Comparison of ENCODE assay signal across 19 cellular contexts in genomic region chr1:113135460-113135859, GRCh38.
DNase-seq lines count a peak whose midpoint lies in the region; ATAC-seq, FAIRE-seq and TF ChIP-seq lines count a peak whose summit lies in the region.
"Had no signal": no experiment of that assay in that cellular context is flagged by ENCODE, and none has a peak within 500 bp of the region (broad histone marks: within the 10 kb centered on the region; RNA-seq: fewer than 3 reads in every experiment).

No MANE protein-coding gene starts in this region.

- H3K36me3 ChIP-seq in HepG2 (replicated peaks in 1 of 2; ENCODE audit: control insufficient read depth in 1 of 2, insufficient read depth in 2 of 2, low read length in 2 of 2) (no peaks in the 10 kb centered on the region), right lobe of liver (no peaks in the 10 kb centered on the region)

- 14% methylated on average over 1 of the region's 1 CpG for WGBS in HepG2 (ENCODE audit: low lambda C conversion rate)
- WGBS in right lobe of liver (ENCODE audit: insufficient coverage, low coverage, low lambda C conversion rate, missing lambda C conversion rate): 65% methylated on average over 1 of the region's 1 CpG

- H2AFZ ChIP-seq in HepG2 (ENCODE audit: low read length): no peak overlapping the region

- FAIRE-seq in HepG2 (lab: Jason Lieb, UNC): no peak
- FAIRE-seq: GM12878, GM19239, H54 had no signal

- no TSS peak for BruUV-seq in HepG2 (replicated peaks; lab: Mats Ljungman, UMichigan)

- no peak overlapping the region for H3K4me2 ChIP-seq in HepG2 (ENCODE audit: low read depth, low read length)
- H3K4me2 ChIP-seq: BLaER1 treated with 17β-estradiol and CSF1 and Interleukin-3, amounts not matched to agents 10 nM and 100 nM had no signal

- in situ Hi-C loops in HepG2 (cut with HindIII; ENCODE audit: extremely low pct_ligation_motif_present, low pct_unique_long_range_greater_than_20kb): no loop called here

- ATAC-seq in HepG2: no peak; the same call in 1 of the 3 replicates
- ATAC-seq in right lobe of liver: no peak
- no peak for ATAC-seq in effector memory CD8-positive, alpha-beta T cell (replicated peaks)
- no peak for ATAC-seq in HG03460 (IDR thresholded peaks at IDR 0.05; ENCODE audit: unreplicated experiment)
- ATAC-seq: CD8-positive, alpha-beta T cell; GM12878 had no signal

- H3K27me3 Mint-ChIP-seq in effector memory CD8-positive, alpha-beta T cell: no peaks in the 10 kb centered on the region
- H3K27me3 Mint-ChIP-seq in progenitor cell of endocrine pancreas: no peaks in the 10 kb centered on the region
- H3K27me3 Mint-ChIP-seq: B cell had no signal

- H3K79me2 ChIP-seq in HepG2 (ENCODE audit: insufficient read depth, low read length): no peaks in the 10 kb centered on the region

- H3K4me3 ChIP-seq in HepG2 (replicated peaks in 1 of 3; ENCODE audit: insufficient read depth in 1 of 3, low read depth in 2 of 3, low read length in 3 of 3) (no peak overlapping the region), right lobe of liver (no peak overlapping the region)
- H3K4me3 ChIP-seq: BLaER1 treated with 17β-estradiol and CSF1 and Interleukin-3, amounts not matched to agents 10 nM and 100 nM; GM12878 had no signal

- peaks cover under 1% of the 10 kb centered on the region for H3K36me3 Mint-ChIP-seq in effector memory CD8-positive, alpha-beta T cell (ENCODE audit: insufficient read depth)
- peaks cover 3% of the 10 kb centered on the region for H3K36me3 Mint-ChIP-seq in progenitor cell of endocrine pancreas (ENCODE audit: insufficient read depth)

- no peaks in the 10 kb centered on the region for H3K9me3 Mint-ChIP-seq in effector memory CD8-positive, alpha-beta T cell
- H3K9me3 Mint-ChIP-seq in progenitor cell of endocrine pancreas (ENCODE audit: low read depth): peaks cover 4% of the 10 kb centered on the region
- H3K9me3 Mint-ChIP-seq: CD8-positive, alpha-beta T cell had no signal

- TF ChIP-seq EP300 in HepG2 (IDR thresholded peaks at IDR 0.05; ENCODE audit: low read depth in 2 of 2, low read length in 2 of 2) (no peak), HepG2 (CRISPR knock-in tag; IDR thresholded peaks at IDR 0.05; ENCODE audit: borderline replicate concordance) (no peak)

- H3K27ac ChIP-seq in HepG2 (ENCODE audit: extremely low read length, insufficient read depth, low read length) (no peak overlapping the region), right lobe of liver (no peak overlapping the region)
- H3K27ac ChIP-seq: BLaER1 treated with 17β-estradiol and CSF1 and Interleukin-3, amounts not matched to agents 10 nM and 100 nM; HL-60 had no signal

- H4K20me1 ChIP-seq in HepG2 (ENCODE audit: insufficient read depth, low read length): no peaks in the 10 kb centered on the region
- H4K20me1 ChIP-seq: BLaER1 treated with 17β-estradiol and CSF1 and Interleukin-3, amounts not matched to agents 10 nM and 100 nM had no signal

- no peaks in the 10 kb centered on the region for H3K27me3 ChIP-seq in HepG2 (ENCODE audit: control insufficient read depth in 1 of 2, insufficient read depth in 2 of 2, low read length in 2 of 2)
- no peaks in the 10 kb centered on the region for H3K27me3 ChIP-seq in right lobe of liver
- H3K27me3 ChIP-seq: BLaER1 treated with 17β-estradiol and CSF1 and Interleukin-3, amounts not matched to agents 10 nM and 100 nM had no signal

- H3K9ac ChIP-seq in HepG2 (ENCODE audit: insufficient read depth, low read depth, low read length): no peak overlapping the region
- H3K9ac ChIP-seq: BLaER1 treated with 17β-estradiol and CSF1 and Interleukin-3, amounts not matched to agents 10 nM and 100 nM had no signal

- TF ChIP-seq CTCF in HepG2 (CRISPR knock-in tag; IDR thresholded peaks at IDR 0.05): no peak
- TF ChIP-seq CTCF in right lobe of liver (IDR thresholded peaks at IDR 0.05): no peak
- TF ChIP-seq CTCF in progenitor cell of endocrine pancreas (IDR thresholded peaks at IDR 0.05; ENCODE audit: unreplicated experiment): no peak

- H3K4me1 ChIP-seq in HepG2 (ENCODE audit: insufficient read depth, low read length): peaks cover 19% of the 10 kb centered on the region
- H3K4me1 ChIP-seq in right lobe of liver: no peaks in the 10 kb centered on the region

- POLR2A ChIA-PET in HepG2 (lab: Yijun Ruan, JAX): no interaction called here

- H3K4me1 Mint-ChIP-seq in effector memory CD8-positive, alpha-beta T cell (ENCODE audit: low read depth in 2 of 2): no peaks in the 10 kb centered on the region
- peaks cover 25% of the 10 kb centered on the region for H3K4me1 Mint-ChIP-seq in progenitor cell of endocrine pancreas (ENCODE audit: low read depth)
- H3K4me1 Mint-ChIP-seq: B cell had no signal

- CTCF ChIA-PET in HepG2 (lab: Yijun Ruan, JAX; ENCODE audit: low intra/inter-chr PET ratio, low total read pairs): no interaction called here

- H3K9me3 ChIP-seq in HepG2 (ENCODE audit: low read length) (no peaks in the 10 kb centered on the region), right lobe of liver (no peaks in the 10 kb centered on the region)
- H3K9me3 ChIP-seq: BLaER1 treated with 17β-estradiol and CSF1 and Interleukin-3, amounts not matched to agents 10 nM and 100 nM had no signal

- DNase-seq in HepG2 (ENCODE audit: low spot score) (no peak), right lobe of liver (no peak), progenitor cell of endocrine pancreas (ENCODE audit: low spot score, unreplicated experiment) (no peak), NCI-H82 treated with DMSO at 0.1 percent for 48 hours (lab: John Stamatoyannopoulos, UW; ENCODE audit: unreplicated experiment) (no peak)
- DNase-seq in effector memory CD8-positive, alpha-beta T cell: no peak
- DNase-seq: Calu3; CD8-positive, alpha-beta T cell; DMS53; DND-41; EL; HCEC 1CT; IMR-90 had no signal

- TF ChIP-seq RAD21 in HepG2 (CRISPR knock-in tag; IDR thresholded peaks at IDR 0.05): no peak

- no peak for TF ChIP-seq POLR2A in HepG2 (IDR thresholded peaks at IDR 0.05; ENCODE audit: insufficient read depth in 1 of 2, low read depth in 2 of 2, low read length in 2 of 2)
- no peak for TF ChIP-seq POLR2A in right lobe of liver (IDR thresholded peaks at IDR 0.05)

- H3K4me3 Mint-ChIP-seq in effector memory CD8-positive, alpha-beta T cell: no peak overlapping the region
- H3K4me3 Mint-ChIP-seq in progenitor cell of endocrine pancreas (ENCODE audit: low read depth): no peak overlapping the region
- H3K4me3 Mint-ChIP-seq: B cell; CD8-positive, alpha-beta T cell had no signal

- H3K27ac Mint-ChIP-seq in effector memory CD8-positive, alpha-beta T cell: peak overlapping the region; percentile 69 to 79
- peak overlapping the region; percentile 86 for H3K27ac Mint-ChIP-seq in progenitor cell of endocrine pancreas
- H3K27ac Mint-ChIP-seq: B cell; CD8-positive, alpha-beta T cell had no signal

- intact Hi-C loops in HepG2 (cut with micrococcal nuclease; ENCODE audit: unreplicated experiment): no loop called here
- intact Hi-C loops in right lobe of liver (cut with DNase I): no loop called here

TF ChIP-seq in HepG2, 621 proteins besides CTCF, POLR2A, EP300 and RAD21:
- TF ChIP-seq KAT2B (IDR thresholded peaks at IDR 0.05; ENCODE audit: borderline replicate concordance, low read depth, low read length): peak; percentile 83
- TF ChIP-seq ZSCAN20 (CRISPR knock-in tag; IDR thresholded peaks at IDR 0.05; ENCODE audit: borderline replicate concordance): no peak
- no peak for TF ChIP-seq ZNF660 (CRISPR knock-in tag; IDR thresholded peaks at IDR 0.05; ENCODE audit: borderline replicate concordance, low read depth)
- peak; percentile 20; the same call in 1 of the 2 replicates for TF ChIP-seq ONECUT2 (CRISPR knock-in tag; IDR thresholded peaks at IDR 0.05)
